Comparison of ENCODE assay signal across 1 cellular context in genomic region chr6:159104931-159105330, GRCh38.
TF ChIP-seq lines count a peak whose summit lies in the region.

No MANE protein-coding gene starts in this region.

TF ChIP-seq in WTC11, 78 proteins besides CTCF, POLR2A, EP300 and RAD21 (continued from another document):
- no peak for TF ChIP-seq OVOL2 (CRISPR knock-in tag; IDR thresholded peaks at IDR 0.05; ENCODE audit: borderline replicate concordance)
- TF ChIP-seq ZNF232 (CRISPR knock-in tag; IDR thresholded peaks at IDR 0.05), result no peak
- TF ChIP-seq FOXJ3 (CRISPR knock-in tag; IDR thresholded peaks at IDR 0.05; ENCODE audit: borderline replicate concordance), result no peak
- TF ChIP-seq, protein P1, sequence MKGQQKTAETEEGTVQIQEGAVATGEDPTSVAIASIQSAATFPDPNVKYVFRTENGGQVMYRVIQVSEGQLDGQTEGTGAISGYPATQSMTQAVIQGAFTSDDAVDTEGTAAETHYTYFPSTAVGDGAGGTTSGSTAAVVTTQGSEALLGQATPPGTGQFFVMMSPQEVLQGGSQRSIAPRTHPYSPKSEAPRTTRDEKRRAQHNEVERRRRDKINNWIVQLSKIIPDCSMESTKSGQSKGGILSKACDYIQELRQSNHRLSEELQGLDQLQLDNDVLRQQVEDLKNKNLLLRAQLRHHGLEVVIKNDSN (CRISPR knock-in tag; IDR thresholded peaks at IDR 0.05), result no peak
- TF ChIP-seq, protein P2, sequence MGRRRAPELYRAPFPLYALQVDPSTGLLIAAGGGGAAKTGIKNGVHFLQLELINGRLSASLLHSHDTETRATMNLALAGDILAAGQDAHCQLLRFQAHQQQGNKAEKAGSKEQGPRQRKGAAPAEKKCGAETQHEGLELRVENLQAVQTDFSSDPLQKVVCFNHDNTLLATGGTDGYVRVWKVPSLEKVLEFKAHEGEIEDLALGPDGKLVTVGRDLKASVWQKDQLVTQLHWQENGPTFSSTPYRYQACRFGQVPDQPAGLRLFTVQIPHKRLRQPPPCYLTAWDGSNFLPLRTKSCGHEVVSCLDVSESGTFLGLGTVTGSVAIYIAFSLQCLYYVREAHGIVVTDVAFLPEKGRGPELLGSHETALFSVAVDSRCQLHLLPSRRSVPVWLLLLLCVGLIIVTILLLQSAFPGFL (CRISPR knock-in tag; IDR thresholded peaks at IDR 0.05; ENCODE audit: borderline replicate concordance), result no peak
- no peak for TF ChIP-seq ZBTB21 (CRISPR knock-in tag; IDR thresholded peaks at IDR 0.05; ENCODE audit: borderline replicate concordance)
- TF ChIP-seq, protein P3, sequence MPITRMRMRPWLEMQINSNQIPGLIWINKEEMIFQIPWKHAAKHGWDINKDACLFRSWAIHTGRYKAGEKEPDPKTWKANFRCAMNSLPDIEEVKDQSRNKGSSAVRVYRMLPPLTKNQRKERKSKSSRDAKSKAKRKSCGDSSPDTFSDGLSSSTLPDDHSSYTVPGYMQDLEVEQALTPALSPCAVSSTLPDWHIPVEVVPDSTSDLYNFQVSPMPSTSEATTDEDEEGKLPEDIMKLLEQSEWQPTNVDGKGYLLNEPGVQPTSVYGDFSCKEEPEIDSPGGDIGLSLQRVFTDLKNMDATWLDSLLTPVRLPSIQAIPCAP (CRISPR knock-in tag; IDR thresholded peaks at IDR 0.05), result no peak
